Comparison of ENCODE assay signal across 9 cellular contexts in the genomic region with DNA sequence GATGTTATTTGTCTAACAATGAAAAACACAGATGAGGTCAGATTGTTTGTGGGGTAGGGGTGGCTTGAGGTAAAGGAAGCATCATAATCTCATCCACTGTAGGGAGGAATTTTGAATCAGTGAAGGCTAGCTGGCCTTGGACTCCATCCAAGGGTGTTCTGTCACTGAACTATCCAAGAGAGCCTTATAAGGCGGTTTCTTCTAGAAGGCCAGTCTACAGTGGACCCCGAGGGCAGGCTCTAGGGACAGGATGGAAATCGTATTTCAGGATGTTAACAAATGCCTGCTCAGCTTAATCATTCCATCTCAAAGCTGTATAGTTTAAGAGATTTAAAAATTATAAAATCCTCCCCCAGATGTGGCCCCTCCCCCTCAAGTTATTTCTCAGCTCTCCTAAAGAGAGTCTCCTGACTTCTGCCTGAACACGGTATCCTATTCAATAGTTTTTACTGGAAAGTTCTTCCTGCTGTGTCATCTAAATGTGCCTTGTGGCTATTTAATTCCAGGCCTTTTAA. TPM values are rescaled to one million over a fixed set of nuclear protein-coding genes. Genes with fewer than 3 reads are reported as not detected.
A peak's percentile ranks its signal among the peaks of the same experiment; 100 is the strongest.
DNase-seq lines count a peak whose midpoint lies in the region; ATAC-seq, FAIRE-seq and TF ChIP-seq lines count a peak whose summit lies in the region.
"Had no signal": no experiment of that assay in that cellular context is flagged by ENCODE, and none has a peak within 500 bp of the region (broad histone marks: within the 10 kb centered on the region; RNA-seq: fewer than 3 reads in every experiment).

No MANE protein-coding gene starts in this region.

- H3K4me3 ChIP-seq in IMR-90 (ENCODE audit: insufficient read depth, low read depth, low read length) (no peak overlapping the region), HepG2 (replicated peaks in 1 of 3; ENCODE audit: insufficient read depth in 1 of 3, low read depth in 2 of 3, low read length in 3 of 3) (no peak overlapping the region), Caco-2 (ENCODE audit: low read depth, low read length) (no peak overlapping the region)

- TF ChIP-seq EP300 in HepG2 (IDR thresholded peaks at IDR 0.05; ENCODE audit: low read depth in 2 of 2, low read length in 2 of 2) (no peak), HepG2 (CRISPR knock-in tag; IDR thresholded peaks at IDR 0.05; ENCODE audit: borderline replicate concordance) (no peak)

- peak overlapping the region; percentile 87 for H3K4ac ChIP-seq in IMR-90 (ENCODE audit: low read depth, low read length)

- H3K4me1 ChIP-seq in IMR-90 (ENCODE audit: control insufficient read depth, insufficient read depth, low read length) (peaks cover 35% of the 10 kb centered on the region), HepG2 (ENCODE audit: insufficient read depth, low read length) (peaks cover 38% of the 10 kb centered on the region), Caco-2 (peaks cover 21% of the 10 kb centered on the region)

- H3K9me3 Mint-ChIP-seq in Caco-2 (ENCODE audit: unreplicated experiment) = no peaks in the 10 kb centered on the region

- H2AK9ac ChIP-seq in IMR-90 (replicated peaks; ENCODE audit: low read depth, low read length, poor library complexity) = no peak overlapping the region

- peak overlapping the region; percentile 19; the same call in 1 of the 2 replicates for H3K4me2 ChIP-seq in IMR-90 (ENCODE audit: low read depth, low read length)
- H3K4me2 ChIP-seq in HepG2 (ENCODE audit: low read depth, low read length) = no peak overlapping the region

- H3K4me1 Mint-ChIP-seq in Caco-2 (ENCODE audit: low read depth, unreplicated experiment) = no peaks in the 10 kb centered on the region

- TF ChIP-seq RAD21 in IMR-90 (IDR thresholded peaks at IDR 0.05; ENCODE audit: low read length) (no peak), HepG2 (CRISPR knock-in tag; IDR thresholded peaks at IDR 0.05) (no peak)

- no peak overlapping the region for H2AK5ac ChIP-seq in IMR-90 (ENCODE audit: low read depth, low read length)

- no peak for FAIRE-seq in HepG2 (lab: Jason Lieb, UNC)

- DNase-seq in IMR-90 = peak; percentile 88
- DNase-seq in dermis blood vessel endothelial cell = peak; percentile 98
- DNase-seq in HepG2 (ENCODE audit: low spot score) = peak; percentile 52
- peak; percentile 78 for DNase-seq in stromal cell of bone marrow (ENCODE audit: low read depth)
- no peak for DNase-seq in Caco-2
- no peak for DNase-seq in NCI-H146 (lab: John Stamatoyannopoulos, UW)
- no peak for DNase-seq in HT-29 (ENCODE audit: low spot score)
- DNase-seq: stimulated activated CD4-positive, alpha-beta T cell treated with anti-CD3 and anti-CD28 coated beads, Interleukin-4, amount 100 ng/mL, for 4 hours had no signal

- H3K27ac ChIP-seq in IMR-90 (ENCODE audit: insufficient read depth, low read length) (peak overlapping the region; percentile 4; the same call in 1 of the 2 replicates), HepG2 (ENCODE audit: extremely low read length, insufficient read depth, low read length) (no peak overlapping the region)

- H2BK120ac ChIP-seq in IMR-90 (ENCODE audit: low read depth, low read length) = peak overlapping the region; percentile 88

- BruUV-seq in IMR-90 (replicated peaks; lab: Mats Ljungman, UMichigan) (no TSS peak), HepG2 (replicated peaks; lab: Mats Ljungman, UMichigan) (no TSS peak), Caco-2 (replicated peaks; lab: Mats Ljungman, UMichigan) (no TSS peak)

- CTCF ChIA-PET in IMR-90 (lab: Yijun Ruan, JAX) = interaction anchor here (1.2 to 1.9 kb wide), 3 partner anchors 19 to 65 kb away, joined by 3 to 7 read pairs (median 4); no protein-coding TSS in a partner anchor
- CTCF ChIA-PET in HepG2 (lab: Yijun Ruan, JAX; ENCODE audit: low intra/inter-chr PET ratio, low total read pairs) = no interaction called here
- CTCF ChIA-PET in Caco-2 (lab: Charles Lee) = no interaction called here

- peak overlapping the region; percentile 87 for H3K56ac ChIP-seq in IMR-90 (ENCODE audit: extremely low read depth, insufficient read depth, low read length)

- dilution Hi-C loops in IMR-90 (cut with HindIII; ENCODE audit: low sequenced_read_pairs, unreplicated experiment) = no loop called here

- 100% methylated on average over 1 of the region's 4 CpGs; no CpG with 5 or more reads in 1 of the 2 experiments for WGBS in IMR-90 (ENCODE audit: extremely low coverage in 2 of 2, insufficient read length in 1 of 2), 2 experiments
- WGBS in HepG2 (ENCODE audit: low lambda C conversion rate) = 51% methylated on average over 4 of the region's 4 CpGs

- no peaks in the 10 kb centered on the region for H3K79me2 ChIP-seq in HepG2 (ENCODE audit: insufficient read depth, low read length)

- no peaks in the 10 kb centered on the region for H3K9me3 ChIP-seq in IMR-90 (ENCODE audit: control insufficient read depth, insufficient read depth, low read length)
- no peaks in the 10 kb centered on the region for H3K9me3 ChIP-seq in HepG2 (ENCODE audit: low read length)
- no peaks in the 10 kb centered on the region for H3K9me3 ChIP-seq in Caco-2

- POLR2A ChIA-PET in IMR-90 (lab: Charles Lee; ENCODE audit: unreplicated experiment) = interaction anchor here (1.0 kb wide), 1 partner anchor 9 kb away, joined by 3 read pairs; a partner anchor contains a TSS
- POLR2A ChIA-PET in HepG2 (lab: Yijun Ruan, JAX) = interaction anchor here (0.6 to 2.1 kb wide), 6 partner anchors 7 to 125 kb away, joined by 3 to 8 read pairs (median 4); a partner anchor contains a TSS
- POLR2A ChIA-PET in Caco-2 (lab: Charles Lee) = interaction anchor here (0.9 kb wide), 1 partner anchor 23 kb away, joined by 8 read pairs; no protein-coding TSS in a partner anchor

- peak overlapping the region; percentile 81 for H2BK5ac ChIP-seq in IMR-90 (ENCODE audit: low read depth, low read length, poor library complexity, severe bottlenecking)

- TF ChIP-seq CTCF in IMR-90 (conservative IDR thresholded peaks at IDR 0.05; ENCODE audit: low read depth, low read length) = no peak
- no peak for TF ChIP-seq CTCF in HepG2 (CRISPR knock-in tag; IDR thresholded peaks at IDR 0.05)
- TF ChIP-seq CTCF in Caco-2 (IDR thresholded peaks at IDR 0.05; ENCODE audit: insufficient read depth in 1 of 2, low read depth in 1 of 2, low read length in 1 of 2, severe bottlenecking in 1 of 2, unreplicated experiment in 1 of 2) = no peak

- H3K27me3 Mint-ChIP-seq in Caco-2 (ENCODE audit: insufficient read depth, unreplicated experiment) = no peaks in the 10 kb centered on the region

- peaks cover 8 to 76% of the 10 kb centered on the region in 2 experiments; a peak in 3 of 4 replicates for H3K79me1 ChIP-seq in IMR-90 (ENCODE audit: low read depth in 1 of 2, low read length in 2 of 2)

- H4K8ac ChIP-seq in IMR-90 (ENCODE audit: low read depth in 2 of 2, low read length in 2 of 2) = peak overlapping the region; percentile 63 to 64

- intact Hi-C loops in IMR-90 (cut with micrococcal nuclease) = loop anchor here (2.0 to 5.0 kb wide), 3 partner anchors 21 to 125 kb away; a partner anchor contains a TSS
- intact Hi-C loops in HepG2 (cut with micrococcal nuclease; ENCODE audit: unreplicated experiment) = no loop called here
- intact Hi-C loops in Caco-2 (cut with micrococcal nuclease; ENCODE audit: unreplicated experiment) = no loop called here

- H4K5ac ChIP-seq in IMR-90 (ENCODE audit: low read depth, low read length) = no peak overlapping the region

- H3K9me1 ChIP-seq in IMR-90 (ENCODE audit: insufficient read depth, low read length) = peaks cover 21% of the 10 kb centered on the region

- 0 out of 2 replicates have a peak overlapping the region, but pooled peaks have one; percentile 90 for H4K91ac ChIP-seq in IMR-90 (ENCODE audit: insufficient read depth, low read depth, low read length)

- ATAC-seq in IMR-90 (ENCODE audit: low read depth) (peak; percentile 67), HepG2 (no peak), HG03025 (IDR thresholded peaks at IDR 0.05; ENCODE audit: low FRiP score, unreplicated experiment) (no peak)

- peak overlapping the region; percentile 42; the same call in 1 of the 2 replicates for H3K18ac ChIP-seq in IMR-90 (ENCODE audit: low read depth, low read length)

- H3K36me3 Mint-ChIP-seq in Caco-2 (ENCODE audit: insufficient read depth, unreplicated experiment) = no peaks in the 10 kb centered on the region

- H3K27me3 ChIP-seq in IMR-90 (ENCODE audit: control insufficient read depth, insufficient read depth, low read length) = no peaks in the 10 kb centered on the region
- H3K27me3 ChIP-seq in HepG2 (ENCODE audit: control insufficient read depth in 1 of 2, insufficient read depth in 2 of 2, low read length in 2 of 2) = no peaks in the 10 kb centered on the region; a peak in 1 of 5 replicates
- no peaks in the 10 kb centered on the region for H3K27me3 ChIP-seq in Caco-2 (replicated peaks; ENCODE audit: control insufficient read depth, insufficient read depth, low read length)

- no peaks in the 10 kb centered on the region; the same call in 1 of the 2 replicates for H3K36me3 ChIP-seq in IMR-90 (ENCODE audit: control insufficient read depth, insufficient read depth, low read length)
- no peaks in the 10 kb centered on the region for H3K36me3 ChIP-seq in HepG2 (replicated peaks in 1 of 2; ENCODE audit: control insufficient read depth in 1 of 2, insufficient read depth in 2 of 2, low read length in 2 of 2)
- H3K36me3 ChIP-seq in Caco-2 (ENCODE audit: control insufficient read depth, insufficient read depth, low read length) = no peaks in the 10 kb centered on the region

- TF ChIP-seq POLR2A in IMR-90 (IDR thresholded peaks at IDR 0.05; ENCODE audit: low read depth, low read length) = no peak
- no peak for TF ChIP-seq POLR2A in HepG2 (IDR thresholded peaks at IDR 0.05; ENCODE audit: insufficient read depth in 1 of 2, low read depth in 2 of 2, low read length in 2 of 2)

- no peak overlapping the region for H3K9ac ChIP-seq in IMR-90 (ENCODE audit: low read depth, low read length)
- H3K9ac ChIP-seq in HepG2 (ENCODE audit: insufficient read depth, low read depth, low read length) = no peak overlapping the region

- no peak overlapping the region for H3K4me3 Mint-ChIP-seq in Caco-2 (ENCODE audit: unreplicated experiment)

- no peak overlapping the region for H3K27ac Mint-ChIP-seq in Caco-2 (ENCODE audit: unreplicated experiment)

- peak overlapping the region; percentile 51 for H3K14ac ChIP-seq in IMR-90 (replicated peaks; ENCODE audit: low read depth, low read length)

- in situ Hi-C loops in IMR-90 (cut with MboI; ENCODE audit: low sequenced_read_pairs) = no loop called here
- in situ Hi-C loops in HepG2 (cut with HindIII; ENCODE audit: extremely low pct_ligation_motif_present, low pct_unique_long_range_greater_than_20kb) = no loop called here

- H2BK20ac ChIP-seq in IMR-90 (ENCODE audit: low read depth, low read length) = peak overlapping the region; percentile 62; the same call in 1 of the 2 replicates

- H2BK15ac ChIP-seq in IMR-90 (ENCODE audit: low read depth, low read length) = no peak overlapping the region; the same call in 2 of the 3 replicates

- no peak overlapping the region for H2AFZ ChIP-seq in IMR-90 (replicated peaks; ENCODE audit: low read length, poor library complexity)
- H2AFZ ChIP-seq in HepG2 (ENCODE audit: low read length) = no peak overlapping the region

- H3K23ac ChIP-seq in IMR-90 (ENCODE audit: low read depth, low read length) = peak overlapping the region; percentile 3; the same call in 1 of the 2 replicates

- H4K20me1 ChIP-seq in IMR-90 (ENCODE audit: insufficient read depth, low read length) (peaks cover 15% of the 10 kb centered on the region; the same call in 1 of the 2 replicates), HepG2 (ENCODE audit: insufficient read depth, low read length) (no peaks in the 10 kb centered on the region)

RNA-seq across cellular contexts. Expression of a gene that starts 8.1 kb away (rescaled TPM):
- total RNA-seq in IMR-90 (2012; rRNA removed) (33.2 and 34.2 TPM in 2 replicates), dermis blood vessel endothelial cell (1,318 and 2,129 TPM in 2 replicates), HepG2 (2016; rRNA removed; fragmentation: Illumina TruSeq; extraction: Trizol) (0.32 and 1.1 TPM in 2 replicates), Caco-2 (2022) (37.1 and 40.4 TPM in 2 replicates)
- polyA plus RNA-seq in IMR-90 (2012; rRNA removed) (267 and 338 TPM in 2 replicates), HepG2 (2011; rRNA removed) (1.3 and 1.6 TPM in 2 replicates)
- polyA plus RNA-seq in IMR-90 (2012; cell fraction: cytosol; rRNA removed) = 354 and 595 TPM in 2 replicates
- 197 and 320 TPM in 2 replicates for polyA plus RNA-seq in IMR-90 (2012; cell fraction: nucleus; rRNA removed; ENCODE audit: low replicate concordance)
- total RNA-seq in HepG2 (2016; cell fraction: cytosol; rRNA removed; fragmentation: Illumina TruSeq; extraction: Trizol; ENCODE audit: low read depth) = 0.30 TPM in 1 of 2 replicates, not detected in the other
- 0.46 and 0.52 TPM in 2 replicates for total RNA-seq in HepG2 (2016; cell fraction: insoluble cytoplasmic fraction; rRNA removed; fragmentation: Illumina TruSeq; extraction: Trizol)
- total RNA-seq in HepG2 (2016; cell fraction: membrane; rRNA removed; fragmentation: Illumina TruSeq; extraction: Trizol) = not detected in 2 replicates
- total RNA-seq in HepG2 (2016; cell fraction: nucleus; rRNA removed; fragmentation: Illumina TruSeq; extraction: Trizol) = 0.93 and 0.94 TPM in 2 replicates
- polyA plus RNA-seq in HepG2 (2011; cell fraction: cytosol; rRNA removed) = 0.96 and 1.2 TPM in 2 replicates
- 0.83 and 1.3 TPM in 2 replicates for polyA plus RNA-seq in HepG2 (2011; cell fraction: nucleus; rRNA removed)
- 0.36 and 0.42 TPM in 2 replicates for polyA plus RNA-seq in HepG2 (2012)
- 0.14 and 0.24 TPM in 2 replicates for polyA plus RNA-seq in HepG2 (2016; cell fraction: cytosol; fragmentation: Illumina TruSeq; extraction: Trizol; ENCODE audit: low read depth)
- polyA plus RNA-seq in HepG2 (2016; cell fraction: insoluble cytoplasmic fraction; fragmentation: Illumina TruSeq; extraction: Trizol; ENCODE audit: low read depth) = 0.52 and 0.59 TPM in 2 replicates
- 0.27 and 0.38 TPM in 2 replicates for polyA plus RNA-seq in HepG2 (2016; cell fraction: membrane; fragmentation: Illumina TruSeq; extraction: Trizol; ENCODE audit: low read depth)
- 1.6 and 1.9 TPM in 2 replicates for polyA plus RNA-seq in HepG2 (2016; cell fraction: nucleus; fragmentation: Illumina TruSeq; extraction: Trizol; ENCODE audit: insufficient read depth, low read depth)
- 0.62 and 1.8 TPM in 2 replicates for polyA minus RNA-seq in HepG2 (2011; rRNA and poly(A)+ RNA removed; ENCODE audit: low replicate concordance)
- polyA minus RNA-seq in HepG2 (2011; cell fraction: cytosol; rRNA and poly(A)+ RNA removed) = 0.53 and 1.3 TPM in 2 replicates
- not detected in 2 replicates for polyA minus RNA-seq in HepG2 (2011; cell fraction: nucleus; rRNA and poly(A)+ RNA removed)
- not detected in 2 replicates for total RNA-seq in HT-29 (2014; rRNA removed; shearing (Covaris generic))

Comparison
In these comparisons a context has a peak if more than half of its experiments do, and no peak if none do; other contexts are left out.
1. DNase-seq: peak in IMR-90 (single experiment), dermis blood vessel endothelial cell (single experiment), HepG2 (single experiment) and stromal cell of bone marrow (single experiment); none in Caco-2 (0 of 2), NCI-H146 (single experiment) and HT-29 (single experiment).
2. RNA of a gene that starts 8.1 kb away (total RNA-seq): 1,318 to 2,129 TPM in dermis blood vessel endothelial cell; 37.1 to 40.4 TPM in Caco-2, 33.2 to 34.2 TPM in IMR-90, 0.30 to 1.1 TPM in HepG2 and not detected in HT-29; every median in the first group is over 10 times any median in the second.